ENCODE assay signal across 23 cellular contexts in genomic region chr7:696426-697258, GRCh38. TPM values are rescaled to one million over a fixed set of nuclear protein-coding genes. Genes with fewer than 3 reads are reported as not detected.
DNase-seq lines count a peak whose midpoint lies in the region; ATAC-seq, FAIRE-seq and TF ChIP-seq lines count a peak whose summit lies in the region.
"Had no signal": no experiment of that assay in that cellular context is flagged by ENCODE, and none has a peak within 500 bp of the region (broad histone marks: within the 10 kb centered on the region; RNA-seq: fewer than 3 reads in every experiment).

No MANE protein-coding gene starts in this region.

- no peaks in the 10 kb centered on the region for H3K36me3 Mint-ChIP-seq in osteocyte (ENCODE audit: unreplicated experiment)

- peaks cover 26% of the 10 kb centered on the region for H3K4me1 Mint-ChIP-seq in osteocyte (ENCODE audit: unreplicated experiment)
- H3K4me1 Mint-ChIP-seq: activated B cell treated with CpG ODN at 0.5 μM for 24 hours, B cell had no signal

- no peaks in the 10 kb centered on the region for H3K27me3 Mint-ChIP-seq in osteocyte (ENCODE audit: unreplicated experiment)
- H3K27me3 Mint-ChIP-seq: activated B cell treated with CpG ODN at 0.5 μM for 24 hours; activated CD4-positive, alpha-beta memory T cell treated with anti-CD3 and anti-CD28 coated beads for 36 hours; B cell; effector memory CD8-positive, alpha-beta T cell; natural killer cell treated with Interleukin-12 subunit alpha and Interleukin-12 subunit beta and Interleukin-15 and Interleukin-18, amount 100 ng/mL, for 72 hours had no signal

- no peaks in the 10 kb centered on the region for H3K79me2 ChIP-seq in osteoblast (ENCODE audit: insufficient read depth, low read length)

- no peak overlapping the region for H3K27ac Mint-ChIP-seq in osteocyte (ENCODE audit: unreplicated experiment)
- H3K27ac Mint-ChIP-seq: activated B cell treated with CpG ODN at 0.5 μM for 24 hours; activated CD4-positive, alpha-beta memory T cell treated with anti-CD3 and anti-CD28 coated beads for 36 hours; B cell; effector memory CD8-positive, alpha-beta T cell; GM23338; natural killer cell treated with Interleukin-12 subunit alpha and Interleukin-12 subunit beta and Interleukin-15 and Interleukin-18, amount 100 ng/mL, for 72 hours had no signal

- no peaks in the 10 kb centered on the region for H3K9me3 Mint-ChIP-seq in osteocyte (ENCODE audit: unreplicated experiment)
- H3K9me3 Mint-ChIP-seq: activated CD4-positive, alpha-beta memory T cell treated with anti-CD3 and anti-CD28 coated beads for 36 hours; effector memory CD8-positive, alpha-beta T cell; natural killer cell treated with Interleukin-12 subunit alpha and Interleukin-12 subunit beta and Interleukin-15 and Interleukin-18, amount 100 ng/mL, for 72 hours had no signal

- no peak overlapping the region for H3K4me3 Mint-ChIP-seq in osteocyte (ENCODE audit: unreplicated experiment)
- H3K4me3 Mint-ChIP-seq: activated B cell treated with CpG ODN at 0.5 μM for 24 hours; activated CD4-positive, alpha-beta memory T cell treated with anti-CD3 and anti-CD28 coated beads for 36 hours; B cell; effector memory CD8-positive, alpha-beta T cell; GM23338; natural killer cell treated with Interleukin-12 subunit alpha and Interleukin-12 subunit beta and Interleukin-15 and Interleukin-18, amount 100 ng/mL, for 72 hours had no signal

- H3K27me3 ChIP-seq in BLaER1 (no peaks in the 10 kb centered on the region), osteoblast (ENCODE audit: insufficient read depth, low read length) (no peaks in the 10 kb centered on the region)
- H3K27me3 ChIP-seq: pancreas had no signal

- no peak overlapping the region for H3K9ac ChIP-seq in BLaER1

- H3K27ac ChIP-seq in BLaER1 = peak overlapping the region; percentile 58
- H3K27ac ChIP-seq in osteoblast (ENCODE audit: low read depth, low read length) = no peak overlapping the region
- H3K27ac ChIP-seq: pancreas had no signal

- H3K4me3 ChIP-seq in BLaER1 = no peak overlapping the region
- H3K4me3 ChIP-seq in cardiac fibroblast (replicated peaks in 1 of 2; ENCODE audit: low read depth in 2 of 2, low read length in 2 of 2) = no peak overlapping the region
- no peak overlapping the region for H3K4me3 ChIP-seq in osteoblast (ENCODE audit: insufficient read depth, low read length)
- H3K4me3 ChIP-seq: GM23338, K562, pancreas had no signal

- ATAC-seq in left ventricle myocardium superior = peak; percentile 17
- ATAC-seq: effector memory CD8-positive, alpha-beta T cell; GM23338; K562; natural killer cell treated with Interleukin-12 subunit alpha and Interleukin-12 subunit beta and Interleukin-15 and Interleukin-18, amount 100 ng/mL, for 72 hours; pancreas had no signal

- DNase-seq in cardiac fibroblast (ENCODE audit: low read depth in 2 of 2) (peak; percentile 21 to 28), left ventricle myocardium superior (no peak), osteoblast (ENCODE audit: insufficient read length, low spot score, missing footprints) (peak; percentile 53), GM19239 (ENCODE audit: insufficient read length, low spot score) (no peak), OCI-M2 (lab: John Stamatoyannopoulos, UW; ENCODE audit: unreplicated experiment) (no peak), osteocyte (ENCODE audit: extremely low spot score, unreplicated experiment) (no peak)
- DNase-seq in activated CD4-positive, CD25-positive, alpha-beta regulatory T cell (lab: John Stamatoyannopoulos, UW) = no peak
- DNase-seq: activated B cell treated with CpG ODN at 0.5 μM for 24 hours; activated CD4-positive, alpha-beta memory T cell treated with anti-CD3 and anti-CD28 coated beads for 36 hours; activated gamma-delta T cell; DMS79; effector memory CD8-positive, alpha-beta T cell; NCI-H1105 treated with DMSO at 0.1 percent for 48 hours; NCI-H2029 treated with DMSO at 0.1 percent for 48 hours; NCI-H226; NCI-H748 treated with DMSO at 0.1 percent for 48 hours; trophoblast cell had no signal

- intact Hi-C loops in left ventricle myocardium superior (cut with micrococcal nuclease) = no loop called here

- H3K4me1 ChIP-seq in BLaER1 (peaks cover 43% of the 10 kb centered on the region), osteoblast (ENCODE audit: insufficient read depth, low read length) (no peaks in the 10 kb centered on the region)
- H3K4me1 ChIP-seq: pancreas had no signal

- peaks cover 7% of the 10 kb centered on the region; the same call in 1 of the 2 replicates for H3K9me3 ChIP-seq in BLaER1
- H3K9me3 ChIP-seq in osteoblast (ENCODE audit: low read depth, low read length) = no peaks in the 10 kb centered on the region
- H3K9me3 ChIP-seq: pancreas had no signal

- H3K36me3 ChIP-seq in BLaER1 (no peaks in the 10 kb centered on the region), osteoblast (ENCODE audit: insufficient read depth, low read length) (no peaks in the 10 kb centered on the region)
- H3K36me3 ChIP-seq: pancreas had no signal

- TF ChIP-seq CTCF in cardiac fibroblast (IDR thresholded peaks at IDR 0.05; ENCODE audit: low read depth, low read length) = no peak
- no peak for TF ChIP-seq CTCF in osteoblast (IDR thresholded peaks at IDR 0.05; ENCODE audit: extremely low read depth, low read depth, low read length)
- no peak for TF ChIP-seq CTCF in osteocyte (IDR thresholded peaks at IDR 0.05)

- FAIRE-seq in GM19239 (lab: Jason Lieb, UNC) = no peak
- FAIRE-seq: K562, pancreas had no signal

- H3K4me2 ChIP-seq in BLaER1 (peak overlapping the region; percentile 34; the same call in 1 of the 2 replicates), osteoblast (ENCODE audit: insufficient read depth, low read length) (peak overlapping the region; percentile 18)
- H3K4me2 ChIP-seq: GM23338 had no signal

- H4K20me1 ChIP-seq in BLaER1 (no peaks in the 10 kb centered on the region), osteoblast (ENCODE audit: insufficient read depth, low read length) (no peaks in the 10 kb centered on the region)

- peak overlapping the region; percentile 70 for H2AFZ ChIP-seq in osteoblast (ENCODE audit: low read length)
- H2AFZ ChIP-seq: GM23338 had no signal

RNA-seq across cellular contexts. Expression of gene DNAAF5, which starts 29.9 kb away (rescaled TPM):
- total RNA-seq in left ventricle myocardium superior (22.8 TPM), osteoblast (19.7 and 22.4 TPM in 2 replicates), osteocyte (28.1 and 36.9 TPM in 2 replicates)

RNA-seq across cellular contexts. Expression of gene PRKAR1B, which starts 30.4 kb away (rescaled TPM):
- total RNA-seq in left ventricle myocardium superior (16.5 TPM), osteoblast (5.9 and 6.5 TPM in 2 replicates), osteocyte (10.9 and 12.0 TPM in 2 replicates)

Comparison
In these comparisons a context has a peak if more than half of its experiments do, and no peak if none do; other contexts are left out.
1. DNase-seq: peak in cardiac fibroblast (2 of 2) and osteoblast (single experiment); none in left ventricle myocardium superior (single experiment), activated CD4-positive, CD25-positive, alpha-beta regulatory T cell (0 of 4), GM19239 (single experiment), OCI-M2 (single experiment) and osteocyte (single experiment).